In genomic region chr4:141339966-141340365, GRCh38 we compare ENCODE assay signal across 21 cellular contexts.
A peak's percentile ranks its signal among the peaks of the same experiment; 100 is the strongest.
DNase-seq lines count a peak whose midpoint lies in the region; ATAC-seq and TF ChIP-seq lines count a peak whose summit lies in the region.
"Had no signal": no experiment of that assay in that cellular context is flagged by ENCODE, and none has a peak within 500 bp of the region (broad histone marks: within the 10 kb centered on the region; RNA-seq: fewer than 3 reads in every experiment).

No MANE protein-coding gene starts in this region.

- H3K4me3 ChIP-seq in KMS-11 (IDR thresholded peaks at IDR 0.05; ENCODE audit: insufficient read depth, low read depth, low read length) (no peak overlapping the region), astrocyte of the cerebellum (ENCODE audit: low read depth, low read length) (no peak overlapping the region)
- H3K4me3 ChIP-seq: SJCRH30 had no signal

- peaks cover 50% of the 10 kb centered on the region for H3K4me1 ChIP-seq in KMS-11 (ENCODE audit: low read depth, poor library complexity, severe bottlenecking)
- H3K4me1 ChIP-seq: Caco-2 had no signal

- in situ Hi-C loops in astrocyte of the cerebellum (cut with HindIII; ENCODE audit: low sequenced_read_pairs) = no loop called here

- TF ChIP-seq CTCF in KMS-11 (conservative IDR thresholded peaks at IDR 0.05; ENCODE audit: low read depth, low read length) (no peak), astrocyte of the cerebellum (IDR thresholded peaks at IDR 0.05; ENCODE audit: low read depth, low read length, missing control alignments) (no peak)

- no peaks in the 10 kb centered on the region for H3K36me3 ChIP-seq in KMS-11 (ENCODE audit: insufficient read depth)
- H3K36me3 ChIP-seq: SJCRH30 had no signal

- H2AFZ ChIP-seq in KMS-11 (ENCODE audit: low read depth) = no peak overlapping the region

- H3K79me2 ChIP-seq in KMS-11 (ENCODE audit: insufficient read depth, low read depth) = no peaks in the 10 kb centered on the region

- no peaks in the 10 kb centered on the region for H4K20me1 ChIP-seq in KMS-11 (ENCODE audit: insufficient read depth)

- H3K27ac ChIP-seq in KMS-11 = no peak overlapping the region
- H3K27ac ChIP-seq: RWPE1, SJCRH30 had no signal

- no peaks in the 10 kb centered on the region for H3K27me3 ChIP-seq in KMS-11 (ENCODE audit: insufficient read depth, low read depth)
- H3K27me3 ChIP-seq: SJCRH30 had no signal

- ATAC-seq in GM18861 (IDR thresholded peaks at IDR 0.05; ENCODE audit: unreplicated experiment) = no peak
- ATAC-seq: HepG2 had no signal

- H3K4me2 ChIP-seq in KMS-11 = peak overlapping the region; percentile 44; the same call in 1 of the 2 replicates

- DNase-seq in EH (ENCODE audit: low read depth) (peak; percentile 36), astrocyte of the cerebellum (ENCODE audit: low read depth) (peak; percentile 8), kidney glomerular epithelial cell (lab: John Stamatoyannopoulos, UW) (peak; percentile 17), OCI-M2 (lab: John Stamatoyannopoulos, UW; ENCODE audit: unreplicated experiment) (no peak), CD1c-positive myeloid dendritic cell (ENCODE audit: extremely low spot score) (no peak), NCI-H1694 treated with DMSO at 0.1 percent for 48 hours (lab: John Stamatoyannopoulos, UW) (no peak)
- DNase-seq: Caco-2; CD4-positive, CD25-positive, alpha-beta regulatory T cell; DMS53; GOT3; Karpas-422; NCI-H1105; NCI-H187; NCI-H345; NCI-H526; NK-92 treated with Interleukin-12 subunit alpha and Interleukin-12 subunit beta, amount 100 ng/mL, for 24 hours; SJCRH30 had no signal

- H3K9ac ChIP-seq in KMS-11 = no peak overlapping the region

Comparison
In these comparisons a context has a peak if more than half of its experiments do, and no peak if none do; other contexts are left out.
1. DNase-seq: peak in EH (single experiment), astrocyte of the cerebellum (single experiment) and kidney glomerular epithelial cell (single experiment); none in OCI-M2 (single experiment), CD1c-positive myeloid dendritic cell (single experiment) and NCI-H1694 treated with DMSO at 0.1 percent for 48 hours (single experiment).